Comparison of ENCODE assay signal across 28 cellular contexts in genomic region chr22:19592464-19592863, GRCh38.
DNase-seq lines count a peak whose midpoint lies in the region; ATAC-seq, FAIRE-seq and TF ChIP-seq lines count a peak whose summit lies in the region.
"Had no signal": no experiment of that assay in that cellular context is flagged by ENCODE, and none has a peak within 500 bp of the region (broad histone marks: within the 10 kb centered on the region; RNA-seq: fewer than 3 reads in every experiment).

No MANE protein-coding gene starts in this region.

- no peaks in the 10 kb centered on the region for H3K36me3 Mint-ChIP-seq in CD4-positive, alpha-beta T cell (ENCODE audit: low read depth)
- no peaks in the 10 kb centered on the region for H3K36me3 Mint-ChIP-seq in neural progenitor cell
- H3K36me3 Mint-ChIP-seq: CD4-positive, alpha-beta memory T cell; CD8-positive, alpha-beta memory T cell had no signal

- POLR2A ChIA-PET in CD4-positive, alpha-beta T cell (lab: Charles Lee), result interaction anchor here (1.1 kb wide), 1 partner anchor 144 kb away, joined by 3 read pairs; no protein-coding TSS in a partner anchor
- POLR2A ChIA-PET in K562 (lab: Yijun Ruan, JAX), result interaction anchor here (0.6 to 2.3 kb wide), 11 partner anchors 8 to 294 kb away, joined by 3 to 9 read pairs (median 5); no protein-coding TSS in a partner anchor

- in situ Hi-C loops in K562 (cut with MboI), result no loop called here

- peaks cover 19% of the 10 kb centered on the region; the same call in 1 of the 2 replicates for H4K20me1 ChIP-seq in K562 (replicated peaks; ENCODE audit: control insufficient read depth, insufficient read depth, low read length)
- no peaks in the 10 kb centered on the region for H4K20me1 ChIP-seq in neural progenitor cell (ENCODE audit: low read depth)
- H4K20me1 ChIP-seq: BLaER1 treated with 17β-estradiol and CSF1 and Interleukin-3, amounts not matched to agents 10 nM and 100 nM had no signal

- H3K79me2 ChIP-seq in K562 (ENCODE audit: control insufficient read depth, insufficient read depth, low read length) (no peaks in the 10 kb centered on the region), neural progenitor cell (ENCODE audit: low read depth) (no peaks in the 10 kb centered on the region)

- no peaks in the 10 kb centered on the region for H3K9me1 ChIP-seq in K562 (ENCODE audit: control insufficient read depth, insufficient read depth, low read length)

- no peak for TF ChIP-seq RAD21 in K562 (CRISPR knock-in tag; conservative IDR thresholded peaks at IDR 0.05 in 1 of 2, IDR thresholded peaks at IDR 0.05 in 1 of 2)

- no peak overlapping the region for H3K4me3 ChIP-seq in K562
- H3K4me3 ChIP-seq in kidney (ENCODE audit: low read length in 2 of 2), result no peak overlapping the region
- no peak overlapping the region for H3K4me3 ChIP-seq in neural progenitor cell
- no peak overlapping the region for H3K4me3 ChIP-seq in ascending aorta
- H3K4me3 ChIP-seq: A549; BLaER1 treated with 17β-estradiol and CSF1 and Interleukin-3, amounts not matched to agents 10 nM and 100 nM; GM12878 had no signal

- 3% methylated on average over 4 of the region's 4 CpGs for WGBS in K562 (ENCODE audit: insufficient coverage, low coverage, missing lambda C conversion rate)

- no peak overlapping the region for H2AFZ ChIP-seq in K562 (ENCODE audit: low read depth, low read length)
- H2AFZ ChIP-seq in neural progenitor cell (replicated peaks), result no peak overlapping the region

- H3K4me1 ChIP-seq in K562 (replicated peaks in 1 of 2; ENCODE audit: control insufficient read depth in 2 of 2, insufficient read depth in 2 of 2, low read length in 2 of 2), result peaks cover 0 to 6% of the 10 kb centered on the region in 2 experiments; a peak in 1 of 5 replicates
- no peaks in the 10 kb centered on the region for H3K4me1 ChIP-seq in kidney (ENCODE audit: control insufficient read depth in 1 of 2, insufficient read depth in 1 of 2, low read depth in 1 of 2, low read length in 2 of 2)
- no peaks in the 10 kb centered on the region for H3K4me1 ChIP-seq in neural progenitor cell
- H3K4me1 ChIP-seq in ascending aorta, result no peaks in the 10 kb centered on the region
- H3K4me1 ChIP-seq: A549 had no signal

- peak overlapping the region; percentile 32 for H3K27ac Mint-ChIP-seq in CD4-positive, alpha-beta T cell
- peak overlapping the region; percentile 54 for H3K27ac Mint-ChIP-seq in neural progenitor cell
- H3K27ac Mint-ChIP-seq: B cell had no signal

- ATAC-seq in CD4-positive, alpha-beta T cell (ENCODE audit: poor library complexity), result no peak
- ATAC-seq in K562 (no peak), HG03432 (IDR thresholded peaks at IDR 0.05; ENCODE audit: unreplicated experiment) (no peak)
- ATAC-seq: A549, GM12878 had no signal

- TF ChIP-seq EP300 in K562 (IDR thresholded peaks at IDR 0.05; ENCODE audit: low read length), result no peak

- H3K27me3 Mint-ChIP-seq in CD4-positive, alpha-beta T cell, result no peaks in the 10 kb centered on the region
- H3K27me3 Mint-ChIP-seq in neural progenitor cell (ENCODE audit: insufficient read depth, low read depth), result peaks cover 13% of the 10 kb centered on the region

- no peaks in the 10 kb centered on the region for H3F3A ChIP-seq in neural progenitor cell (ENCODE audit: low read depth)

- H3K27ac ChIP-seq in CD4-positive, alpha-beta T cell (ENCODE audit: low read depth, low read length), result no peak overlapping the region
- H3K27ac ChIP-seq in K562 (ENCODE audit: extremely low read depth, low read depth, low read length), result no peak overlapping the region
- no peak overlapping the region for H3K27ac ChIP-seq in kidney (ENCODE audit: low read depth in 2 of 2, low read length in 2 of 2)
- H3K27ac ChIP-seq in neural progenitor cell, result no peak overlapping the region
- no peak overlapping the region for H3K27ac ChIP-seq in ascending aorta
- H3K27ac ChIP-seq: 22Rv1; A549; BLaER1 treated with 17β-estradiol and CSF1 and Interleukin-3, amounts not matched to agents 10 nM and 100 nM; C4-2B had no signal

- H3K9ac ChIP-seq in K562 (ENCODE audit: insufficient read depth in 1 of 2, low read depth in 2 of 2, low read length in 2 of 2), result no peak overlapping the region
- H3K9ac ChIP-seq in kidney (ENCODE audit: low read length in 2 of 2), result no peak overlapping the region
- H3K9ac ChIP-seq in neural progenitor cell, result no peak overlapping the region
- H3K9ac ChIP-seq: BLaER1 treated with 17β-estradiol and CSF1 and Interleukin-3, amounts not matched to agents 10 nM and 100 nM had no signal

- no peaks in the 10 kb centered on the region for H3K36me3 ChIP-seq in K562 (ENCODE audit: control insufficient read depth, insufficient read depth, low read length)
- no peaks in the 10 kb centered on the region for H3K36me3 ChIP-seq in kidney (ENCODE audit: control insufficient read depth in 1 of 2, insufficient read depth in 2 of 2, low read length in 2 of 2)
- no peaks in the 10 kb centered on the region for H3K36me3 ChIP-seq in neural progenitor cell
- no peaks in the 10 kb centered on the region for H3K36me3 ChIP-seq in ascending aorta
- H3K36me3 ChIP-seq: BLaER1 treated with 17β-estradiol and CSF1 and Interleukin-3, amounts not matched to agents 10 nM and 100 nM had no signal

- TF ChIP-seq CTCF in CD4-positive, alpha-beta T cell (IDR thresholded peaks at IDR 0.05), result no peak
- TF ChIP-seq CTCF in K562 (IDR thresholded peaks at IDR 0.05 in 2 of 3, conservative IDR thresholded peaks at IDR 0.05 in 1 of 3; ENCODE audit: insufficient read depth in 2 of 3, low read depth in 1 of 3, low read length in 3 of 3) (no peak), kidney (IDR thresholded peaks at IDR 0.05; ENCODE audit: borderline replicate concordance, extremely low read depth, insufficient read depth) (no peak), neural progenitor cell (IDR thresholded peaks at IDR 0.05) (no peak), ascending aorta (IDR thresholded peaks at IDR 0.05) (no peak)

- no peaks in the 10 kb centered on the region for H3K9me3 Mint-ChIP-seq in CD4-positive, alpha-beta T cell
- no peaks in the 10 kb centered on the region for H3K9me3 Mint-ChIP-seq in neural progenitor cell
- H3K9me3 Mint-ChIP-seq: CD4-positive, alpha-beta memory T cell; CD8-positive, alpha-beta memory T cell had no signal

- H3K4me2 ChIP-seq in K562 (ENCODE audit: insufficient read depth, low read length) (no peak overlapping the region), neural progenitor cell (no peak overlapping the region)
- H3K4me2 ChIP-seq: A549; BLaER1 treated with 17β-estradiol and CSF1 and Interleukin-3, amounts not matched to agents 10 nM and 100 nM had no signal

- FAIRE-seq in K562 (lab: Jason Lieb, UNC) (no peak), kidney (lab: Jason Lieb, UNC) (no peak)
- FAIRE-seq: A549, GM12878, GM12892, GM18507, GM19239 had no signal

- no peak for DNase-seq in CD4-positive, alpha-beta T cell
- DNase-seq in K562 (ENCODE audit: extremely low read depth in 1 of 4, low spot score in 3 of 4) (peak in 2 of 4 experiments; percentile 13 to 21), kidney (peak; percentile 25), neural progenitor cell (ENCODE audit: low spot score) (no peak), NCI-H446 treated with DMSO at 0.1 percent for 48 hours (lab: John Stamatoyannopoulos, UW) (no peak), ascending aorta (ENCODE audit: low spot score in 2 of 2) (no peak), KG1 (lab: John Stamatoyannopoulos, UW) (no peak)
- DNase-seq: AML-193; CD4-positive, alpha-beta memory T cell; CD8-positive, alpha-beta memory T cell; COR-L47; DMS 273 treated with DMSO at 0.1 percent for 48 hours; DMS153; DMS53; DMS79; DND-41; EL; GDM1 had no signal

- BruUV-seq in K562 (replicated peaks; lab: Mats Ljungman, UMichigan), result no TSS peak

- no peak for TF ChIP-seq POLR2A in K562 (conservative IDR thresholded peaks at IDR 0.05)

- H3K4me3 Mint-ChIP-seq in CD4-positive, alpha-beta T cell, result no peak overlapping the region
- no peak overlapping the region for H3K4me3 Mint-ChIP-seq in neural progenitor cell
- H3K4me3 Mint-ChIP-seq: B cell; CD4-positive, alpha-beta memory T cell; CD8-positive, alpha-beta memory T cell had no signal

- no peaks in the 10 kb centered on the region for H3K27me3 ChIP-seq in CD4-positive, alpha-beta T cell (ENCODE audit: control insufficient read depth, insufficient read depth, low read length)
- H3K27me3 ChIP-seq in K562 (ENCODE audit: control insufficient read depth in 2 of 2, insufficient read depth in 2 of 2, low read length in 2 of 2) (peaks cover 71 to 73% of the 10 kb centered on the region in 2 experiments), neural progenitor cell (no peaks in the 10 kb centered on the region), ascending aorta (no peaks in the 10 kb centered on the region)
- H3K27me3 ChIP-seq: BLaER1 treated with 17β-estradiol and CSF1 and Interleukin-3, amounts not matched to agents 10 nM and 100 nM had no signal

- peaks cover 32% of the 10 kb centered on the region for H3K4me1 Mint-ChIP-seq in CD4-positive, alpha-beta T cell (ENCODE audit: low read depth)
- H3K4me1 Mint-ChIP-seq in neural progenitor cell, result peaks cover 20% of the 10 kb centered on the region

- no peaks in the 10 kb centered on the region for H3K9me3 ChIP-seq in CD4-positive, alpha-beta T cell (ENCODE audit: control insufficient read depth, low read length)
- H3K9me3 ChIP-seq in K562 (replicated peaks; ENCODE audit: control insufficient read depth, insufficient read depth, low read depth, low read length), result no peaks in the 10 kb centered on the region
- H3K9me3 ChIP-seq in kidney (ENCODE audit: control insufficient read depth in 1 of 2, low read length in 2 of 2), result no peaks in the 10 kb centered on the region
- H3K9me3 ChIP-seq in neural progenitor cell (ENCODE audit: low read depth), result no peaks in the 10 kb centered on the region
- no peaks in the 10 kb centered on the region for H3K9me3 ChIP-seq in ascending aorta
- H3K9me3 ChIP-seq: A549; BLaER1 treated with 17β-estradiol and CSF1 and Interleukin-3, amounts not matched to agents 10 nM and 100 nM had no signal

- intact Hi-C loops in CD4-positive, alpha-beta T cell (cut with DNase I, micrococcal nuclease), result no loop called here
- intact Hi-C loops in K562 (cut with micrococcal nuclease), result no loop called here
- intact Hi-C loops in kidney (cut with DNase I), result no loop called here
- intact Hi-C loops in ascending aorta (cut with DNase I), result no loop called here

- CTCF ChIA-PET in CD4-positive, alpha-beta T cell (lab: Charles Lee), result no interaction called here
- CTCF ChIA-PET in K562 (lab: Yijun Ruan, JAX; ENCODE audit: low intra/inter-chr PET ratio), result no interaction called here

TF ChIP-seq in K562, 482 proteins besides CTCF, POLR2A, EP300 and RAD21 (continues in another document):
- TF ChIP-seq PHF8 (IDR thresholded peaks at IDR 0.05; ENCODE audit: borderline replicate concordance, low read length), result no peak
- peak; percentile 46 for TF ChIP-seq CBX2 (IDR thresholded peaks at IDR 0.05; ENCODE audit: insufficient read depth, low read length, poor library complexity, severe bottlenecking)
- no peak for TF ChIP-seq JUN (IDR thresholded peaks at IDR 0.05; ENCODE audit: borderline replicate concordance, low read depth, low read length)
- 0 out of 2 replicates have a peak, but pooled peaks have one; percentile 15 for TF ChIP-seq JUN (CRISPR knock-in tag; IDR thresholded peaks at IDR 0.05; ENCODE audit: borderline replicate concordance)
- TF ChIP-seq ZNF217 (CRISPR knock-in tag; IDR thresholded peaks at IDR 0.05), result 0 out of 2 replicates have a peak, but pooled peaks have one; percentile 11
